In genomic region chr14:34538096-34538495, GRCh38 we compare ENCODE assay signal across 8 cellular contexts. TPM values are rescaled to one million over a fixed set of nuclear protein-coding genes. Genes with fewer than 3 reads are reported as not detected.
DNase-seq lines count a peak whose midpoint lies in the region; ATAC-seq and TF ChIP-seq lines count a peak whose summit lies in the region.
"Not testable (repeated sequence)": the region's sequence is repeated elsewhere in the genome, so short reads cannot be mapped to it uniquely, and the experiment has no call there.

No MANE protein-coding gene starts in this region.

- peaks cover 19% of the 10 kb centered on the region for H3K36me3 Mint-ChIP-seq in T-cell
- H3K36me3 Mint-ChIP-seq in activated naive CD8-positive, alpha-beta T cell = not testable (repeated sequence)
- H3K36me3 Mint-ChIP-seq in effector memory CD8-positive, alpha-beta T cell (ENCODE audit: insufficient read depth) = peaks cover 57% of the 10 kb centered on the region
- H3K36me3 Mint-ChIP-seq in nephron (ENCODE audit: low read depth) = peaks cover 19% of the 10 kb centered on the region
- peaks cover 18% of the 10 kb centered on the region for H3K36me3 Mint-ChIP-seq in stimulated activated naive CD8-positive, alpha-beta T cell treated with anti-CD3 and anti-CD28 coated beads, Interleukin-15, Interleukin-2, amounts not matched to agents 100 ng/mL and 50 ng/mL, for 24 hours (ENCODE audit: low read depth)

- not testable (repeated sequence) for ATAC-seq in T-cell (replicated peaks in 1 of 4); effector memory CD8-positive, alpha-beta T cell (replicated peaks)

- not testable (repeated sequence) for H3K9me3 ChIP-seq in AG04450 (ENCODE audit: control insufficient read depth, insufficient read depth, low read length); HEK293 (ENCODE audit: control insufficient read depth, insufficient read depth, low read depth, low read length); iPS-18a (ENCODE audit: control insufficient read depth, low read depth, low read length)

- not testable (repeated sequence) for H3K9ac ChIP-seq in iPS-18a (ENCODE audit: low read length)

- peaks cover 41 to 47% (median 42%) of the 10 kb centered on the region in 3 donors for H3K4me1 Mint-ChIP-seq in T-cell
- peaks cover 37% of the 10 kb centered on the region for H3K4me1 Mint-ChIP-seq in activated naive CD8-positive, alpha-beta T cell (ENCODE audit: low read depth)
- peaks cover 10 to 19% of the 10 kb centered on the region in 2 donors for H3K4me1 Mint-ChIP-seq in effector memory CD8-positive, alpha-beta T cell (ENCODE audit: low read depth in 2 of 2)
- peaks cover 18% of the 10 kb centered on the region for H3K4me1 Mint-ChIP-seq in nephron
- H3K4me1 Mint-ChIP-seq in stimulated activated naive CD8-positive, alpha-beta T cell treated with anti-CD3 and anti-CD28 coated beads, Interleukin-15, Interleukin-2, amounts not matched to agents 100 ng/mL and 50 ng/mL, for 24 hours (ENCODE audit: low read depth) = peaks cover 41% of the 10 kb centered on the region

- TF ChIP-seq CTCF in AG04450 (IDR thresholded peaks at IDR 0.05; ENCODE audit: low read depth, low read length); HEK293 (tag by site-specific recombination; IDR thresholded peaks at IDR 0.05); nephron (IDR thresholded peaks at IDR 0.05; ENCODE audit: unreplicated experiment in 3 of 3): not testable (repeated sequence)

- H3K27me3 Mint-ChIP-seq in T-cell; activated naive CD8-positive, alpha-beta T cell; effector memory CD8-positive, alpha-beta T cell; nephron (ENCODE audit: low read depth); stimulated activated naive CD8-positive, alpha-beta T cell treated with anti-CD3 and anti-CD28 coated beads, Interleukin-15, Interleukin-2, amounts not matched to agents 100 ng/mL and 50 ng/mL, for 24 hours: not testable (repeated sequence)

- H3K4me3 Mint-ChIP-seq in T-cell = peak overlapping the region; percentile 99
- H3K4me3 Mint-ChIP-seq in activated naive CD8-positive, alpha-beta T cell = peak overlapping the region; percentile 98
- H3K4me3 Mint-ChIP-seq in effector memory CD8-positive, alpha-beta T cell = peak overlapping the region; percentile 98 to 99
- peak overlapping the region; percentile 98 to 100 (median 99) for H3K4me3 Mint-ChIP-seq in nephron
- peak overlapping the region; percentile 98 for H3K4me3 Mint-ChIP-seq in stimulated activated naive CD8-positive, alpha-beta T cell treated with anti-CD3 and anti-CD28 coated beads, Interleukin-15, Interleukin-2, amounts not matched to agents 100 ng/mL and 50 ng/mL, for 24 hours

- not testable (repeated sequence) for DNase-seq in AG04450 (ENCODE audit: low read depth, low spot score); T-cell; effector memory CD8-positive, alpha-beta T cell

- H3K4me3 ChIP-seq in AG04450 (ENCODE audit: low read depth, low read length) (peak overlapping the region; percentile 97), HEK293 (ENCODE audit: low read depth, low read length) (peak overlapping the region; percentile 93), iPS-18a (ENCODE audit: low read length) (peak overlapping the region; percentile 96)

- peaks cover 27 to 29% of the 10 kb centered on the region in 2 experiments for H3K36me3 ChIP-seq in HEK293 (ENCODE audit: control insufficient read depth in 2 of 2, insufficient read depth in 1 of 2, low read length in 2 of 2)
- not testable (repeated sequence) for H3K36me3 ChIP-seq in iPS-18a (ENCODE audit: control insufficient read depth, low read depth, low read length)

- not testable (repeated sequence) for H3K27me3 ChIP-seq in AG04450 (ENCODE audit: control insufficient read depth, insufficient read depth, low read length); iPS-18a (ENCODE audit: control insufficient read depth, insufficient read depth, low read length)

- H3K27ac ChIP-seq in AG04450 (ENCODE audit: low read depth, low read length) = peak overlapping the region; percentile 65
- not testable (repeated sequence) for H3K27ac ChIP-seq in HEK293 (ENCODE audit: extremely low read depth, low read depth, low read length); iPS-18a (ENCODE audit: low read length)

- not testable (repeated sequence) for H3K9me3 Mint-ChIP-seq in T-cell; activated naive CD8-positive, alpha-beta T cell (ENCODE audit: low read depth); effector memory CD8-positive, alpha-beta T cell; nephron; stimulated activated naive CD8-positive, alpha-beta T cell treated with anti-CD3 and anti-CD28 coated beads, Interleukin-15, Interleukin-2, amounts not matched to agents 100 ng/mL and 50 ng/mL, for 24 hours

- POLR2A ChIA-PET in AG04450 (lab: Yijun Ruan, JAX); HEK293 (lab: Yijun Ruan, JAX): not testable (repeated sequence)
- POLR2A ChIA-PET in T-cell (lab: Charles Lee) = interaction anchor here (0.5 to 1.0 kb wide), 6 partner anchors 15 to 754 kb away, joined by 3 to 5 read pairs (median 3); partner anchors contain the start of gene PSMA6 (in 1 of the 2)

- not testable (repeated sequence) for H3K4me1 ChIP-seq in HEK293 (ENCODE audit: control insufficient read depth, insufficient read depth, low read length); iPS-18a (ENCODE audit: control insufficient read depth, low read depth, low read length)

- CTCF ChIA-PET in AG04450 (lab: Charles Lee) = interaction anchor here (1.3 kb wide), 1 partner anchor 215 kb away, joined by 4 read pairs; no protein-coding TSS in a partner anchor
- CTCF ChIA-PET in HEK293 (lab: Yijun Ruan, JAX) = not testable (repeated sequence)
- CTCF ChIA-PET in T-cell (lab: Charles Lee) = interaction anchor here in 1 of 2 donors (0.9 kb wide), 1 partner anchor 15 kb away, joined by 3 read pairs; no protein-coding TSS in a partner anchor

- H3K27ac Mint-ChIP-seq in T-cell = peak overlapping the region; percentile 23 to 97
- peak overlapping the region; percentile 96 for H3K27ac Mint-ChIP-seq in activated naive CD8-positive, alpha-beta T cell
- H3K27ac Mint-ChIP-seq in effector memory CD8-positive, alpha-beta T cell = peak overlapping the region; percentile 99
- H3K27ac Mint-ChIP-seq in nephron = peak overlapping the region in 1 of 3 experiments; percentile 98
- peak overlapping the region; percentile 97 for H3K27ac Mint-ChIP-seq in stimulated activated naive CD8-positive, alpha-beta T cell treated with anti-CD3 and anti-CD28 coated beads, Interleukin-15, Interleukin-2, amounts not matched to agents 100 ng/mL and 50 ng/mL, for 24 hours

TF ChIP-seq in HEK293, 187 proteins besides CTCF, POLR2A, EP300 and RAD21:
- TF ChIP-seq GLIS1 (tag by site-specific recombination; IDR thresholded peaks at IDR 0.05) = peak; percentile 56

RNA-seq across cellular contexts. Expression of gene EAPP, which starts 1.4 kb away (rescaled TPM):
- 47.9 and 66.8 TPM in 2 replicates for polyA plus RNA-seq in AG04450 (2011; rRNA removed)
- 20.7 and 31.0 TPM in 2 replicates for polyA minus RNA-seq in AG04450 (2011; rRNA and poly(A)+ RNA removed)
- 10 to 100 TPM; 48.9 to 77.7 (median 53.6) TPM for total RNA-seq in T-cell
